10 cellular contexts compared by ENCODE assay signal in the genomic region with DNA sequence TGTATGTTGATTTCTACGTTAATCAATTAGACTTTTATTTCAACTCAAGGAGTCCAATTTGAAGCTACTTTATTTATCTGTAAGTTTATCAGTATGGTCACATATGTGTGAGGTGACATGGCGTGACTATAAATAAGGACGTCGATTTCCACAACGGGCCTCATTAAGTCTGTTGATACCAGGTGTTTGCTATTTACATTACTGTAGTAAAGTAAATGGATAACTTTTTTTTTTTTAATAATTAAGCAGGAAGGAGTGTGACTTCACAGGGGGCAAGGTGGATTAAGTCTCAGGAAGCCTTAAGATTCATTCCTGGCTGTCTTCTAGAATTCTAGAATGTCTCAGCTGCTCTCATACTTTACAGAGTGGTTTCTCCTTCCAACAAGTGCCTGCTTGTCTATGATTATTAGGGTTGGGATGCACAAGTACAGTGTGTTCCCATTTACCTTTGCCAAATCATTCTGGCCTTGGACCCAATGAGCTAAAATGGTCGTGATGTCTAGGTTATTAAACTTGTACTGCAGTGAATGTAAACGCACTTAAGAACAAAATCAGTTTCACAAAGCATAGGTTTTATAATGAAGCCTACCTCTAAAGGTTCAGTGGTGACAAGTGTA. TPM values are rescaled to one million over a fixed set of nuclear protein-coding genes. Genes with fewer than 3 reads are reported as not detected.
DNase-seq lines count a peak whose midpoint lies in the region; ATAC-seq and TF ChIP-seq lines count a peak whose summit lies in the region.
"Had no signal": no experiment of that assay in that cellular context is flagged by ENCODE, and none has a peak within 500 bp of the region (broad histone marks: within the 10 kb centered on the region; RNA-seq: fewer than 3 reads in every experiment).

No MANE protein-coding gene starts in this region.

- H3K4me3 ChIP-seq in muscle layer of duodenum (ENCODE audit: low read depth in 1 of 2, low read length in 2 of 2), result peak overlapping the region in 1 of 2 donors; percentile 1
- no peak overlapping the region for H3K4me3 ChIP-seq in vagina
- H3K4me3 ChIP-seq in colonic mucosa, result no peak overlapping the region
- H3K4me3 ChIP-seq: tibial nerve had no signal

- H3K4me1 ChIP-seq in muscle layer of duodenum (ENCODE audit: control insufficient read depth in 1 of 2, insufficient read depth in 2 of 2, low read length in 2 of 2) (peaks cover 15 to 21% of the 10 kb centered on the region in 2 donors), vagina (peaks cover 49% of the 10 kb centered on the region), colonic mucosa (no peaks in the 10 kb centered on the region)

- no peaks in the 10 kb centered on the region for H3K36me3 Mint-ChIP-seq in activated naive CD4-positive, alpha-beta T cell treated with anti-CD3 and anti-CD28 coated beads, Interleukin-2, amount 50 U/mL, for 72 hours
- H3K36me3 Mint-ChIP-seq in MCF 10A (ENCODE audit: insufficient read depth, unreplicated experiment), result no peaks in the 10 kb centered on the region

- H3K9me3 Mint-ChIP-seq in activated naive CD4-positive, alpha-beta T cell treated with anti-CD3 and anti-CD28 coated beads, Interleukin-2, amount 50 U/mL, for 72 hours, result no peaks in the 10 kb centered on the region
- H3K9me3 Mint-ChIP-seq in MCF 10A (ENCODE audit: unreplicated experiment), result no peaks in the 10 kb centered on the region

- intact Hi-C loops in MCF 10A (cut with micrococcal nuclease) (loop anchor here (1.0 to 5.0 kb wide), 2 partner anchors 17 to 54 kb away; no protein-coding TSS in a partner anchor), vagina (cut with DNase I) (no loop called here), colonic mucosa (cut with DNase I) (no loop called here)

- DNase-seq in activated naive CD4-positive, alpha-beta T cell treated with anti-CD3 and anti-CD28 coated beads, Interleukin-2, amount 50 U/mL, for 72 hours (ENCODE audit: low spot score in 2 of 2), result no peak
- no peak for DNase-seq in activated naive CD4-positive, alpha-beta T cell treated with Interleukin-2 at 50 U/mL for 16 hours
- DNase-seq in MCF 10A (ENCODE audit: unreplicated experiment), result peak; percentile 79
- no peak for DNase-seq in vagina (ENCODE audit: extremely low spot score in 2 of 2)
- no peak for DNase-seq in colonic mucosa
- no peak for DNase-seq in stimulated activated CD4-positive, alpha-beta T cell treated with anti-CD3 and anti-CD28 coated beads, Interleukin-12 subunit alpha, Interleukin-12 subunit beta, amount 100 ng/mL, for 4 hours
- DNase-seq: stimulated activated CD4-positive, alpha-beta T cell treated with anti-CD3 and anti-CD28 coated beads, Interleukin-2, amount 100 ng/mL, for 48 hours had no signal

- no peak for TF ChIP-seq CTCF in MCF 10A (IDR thresholded peaks at IDR 0.05; ENCODE audit: unreplicated experiment)
- TF ChIP-seq CTCF in vagina (IDR thresholded peaks at IDR 0.05), result no peak
- TF ChIP-seq CTCF in colonic mucosa (IDR thresholded peaks at IDR 0.05), result no peak

- H3K27me3 ChIP-seq in muscle layer of duodenum (ENCODE audit: low read depth, low read length) (no peaks in the 10 kb centered on the region), vagina (no peaks in the 10 kb centered on the region), colonic mucosa (no peaks in the 10 kb centered on the region)
- H3K27me3 ChIP-seq: tibial nerve had no signal

- H3K9ac ChIP-seq in colonic mucosa (ENCODE audit: low read depth in 2 of 2, low read length in 2 of 2), result no peak overlapping the region

- H3K27me3 Mint-ChIP-seq in MCF 10A (ENCODE audit: insufficient read depth, unreplicated experiment), result no peaks in the 10 kb centered on the region

- BruUV-seq in MCF 10A (replicated peaks; lab: Mats Ljungman, UMichigan), result TSS peak; percentile 84

- TF ChIP-seq POLR2A in vagina (IDR thresholded peaks at IDR 0.05), result no peak

- H3K36me3 ChIP-seq in muscle layer of duodenum (ENCODE audit: control insufficient read depth in 1 of 2, insufficient read depth in 2 of 2, low read length in 2 of 2), result peaks cover 0 to 2% of the 10 kb centered on the region in 2 donors
- H3K36me3 ChIP-seq in vagina, result no peaks in the 10 kb centered on the region
- no peaks in the 10 kb centered on the region for H3K36me3 ChIP-seq in colonic mucosa
- H3K36me3 ChIP-seq: tibial nerve had no signal

- H3K27ac Mint-ChIP-seq in activated naive CD4-positive, alpha-beta T cell treated with anti-CD3 and anti-CD28 coated beads, Interleukin-2, amount 50 U/mL, for 72 hours, result peak overlapping the region; percentile 10 to 79
- H3K27ac Mint-ChIP-seq in MCF 10A (ENCODE audit: low read depth, unreplicated experiment), result peak overlapping the region; percentile 92

- peak overlapping the region; percentile 39 for H3K4me3 Mint-ChIP-seq in MCF 10A (ENCODE audit: unreplicated experiment)

- CTCF ChIA-PET in MCF 10A (lab: Yijun Ruan, JAX), result interaction anchor here (0.6 to 2.7 kb wide), 13 partner anchors 9 to 330 kb away, joined by 3 to 17 read pairs (median 5); a partner anchor contains a TSS

- ATAC-seq in activated naive CD4-positive, alpha-beta T cell treated with anti-CD3 and anti-CD28 coated beads, Interleukin-2, amount 50 U/mL, for 72 hours, result no peak
- no peak for ATAC-seq in GM21381 (IDR thresholded peaks at IDR 0.05; ENCODE audit: unreplicated experiment)

- peak overlapping the region; percentile 58 for H3K27ac ChIP-seq in muscle layer of duodenum (ENCODE audit: low read length)
- peak overlapping the region; percentile 75 for H3K27ac ChIP-seq in vagina
- H3K27ac ChIP-seq in colonic mucosa, result no peak overlapping the region

- peaks cover 25% of the 10 kb centered on the region for H3K4me1 Mint-ChIP-seq in MCF 10A (ENCODE audit: insufficient read depth, unreplicated experiment)

- H3K9me3 ChIP-seq in muscle layer of duodenum (ENCODE audit: control insufficient read depth in 1 of 2, low read length in 2 of 2) (no peaks in the 10 kb centered on the region), vagina (no peaks in the 10 kb centered on the region), colonic mucosa (no peaks in the 10 kb centered on the region)
- H3K9me3 ChIP-seq: tibial nerve had no signal

- POLR2A ChIA-PET in MCF 10A (lab: Yijun Ruan, JAX), result interaction anchor here (0.5 to 5.2 kb wide), 40 partner anchors 9 to 646 kb away, joined by 3 to 61 read pairs (median 4); a partner anchor contains a TSS

RNA-seq across cellular contexts. Expression of a gene that starts 15.5 kb away (rescaled TPM):
- 1 to 10 TPM; 5.4 to 8.6 TPM for total RNA-seq in activated naive CD4-positive, alpha-beta T cell treated with anti-CD3 and anti-CD28 coated beads, Interleukin-2, amount 50 U/mL, for 72 hours
- total RNA-seq in MCF 10A (2022) (4.9 and 6.3 TPM in 2 replicates), vagina (6.9 TPM), colonic mucosa (1 to 10 TPM; 1.9 to 3.4 TPM)
